Comparison of ENCODE assay signal across 8 cellular contexts in the genomic region with DNA sequence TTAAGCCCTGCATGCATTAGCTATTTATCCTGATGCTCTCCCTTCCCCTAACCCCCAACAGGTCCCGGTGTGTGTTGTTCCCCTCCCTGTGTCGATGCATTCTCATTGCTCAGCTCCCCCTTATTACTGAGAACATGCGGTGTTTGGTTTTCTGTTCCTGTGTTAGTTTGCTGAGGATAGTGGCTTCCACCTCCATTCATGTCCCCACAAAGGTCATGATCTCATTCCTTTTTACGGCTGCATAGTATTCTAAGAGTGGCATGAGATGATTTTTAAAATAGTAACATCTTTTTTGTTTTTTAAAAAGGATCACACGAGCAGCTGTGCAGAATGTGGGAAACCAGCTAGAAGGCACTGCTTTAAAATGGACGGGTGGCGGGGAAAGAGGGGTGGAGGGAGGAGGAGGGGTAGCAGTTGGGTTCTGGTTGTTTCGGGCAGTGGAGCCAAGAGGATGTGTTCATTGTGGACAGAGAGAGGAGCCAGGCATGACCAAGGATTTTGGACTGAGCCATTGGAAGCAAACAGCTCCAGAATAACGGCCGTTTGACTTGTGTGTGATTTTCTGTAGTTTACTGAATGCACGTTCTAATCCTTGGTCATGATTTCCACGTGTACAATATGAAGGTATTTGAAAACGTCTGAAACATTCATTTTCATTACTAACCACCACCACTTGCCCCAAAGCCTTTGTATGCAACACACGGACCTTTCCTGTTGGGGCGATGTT. TPM values are rescaled to one million over a fixed set of nuclear protein-coding genes. Genes with fewer than 3 reads are reported as not detected.
DNase-seq lines count a peak whose midpoint lies in the region; ATAC-seq, FAIRE-seq and TF ChIP-seq lines count a peak whose summit lies in the region.

No MANE protein-coding gene starts in this region.

- TF ChIP-seq POLR2A in Peyer's patch (IDR thresholded peaks at IDR 0.05), result no peak

- peak overlapping the region; percentile 70 to 89 (median 80) for H3K4me3 ChIP-seq in Peyer's patch
- H3K4me3 ChIP-seq in fibroblast of mammary gland (ENCODE audit: control insufficient read depth, low read depth, low read length), result peak overlapping the region; percentile 63
- peak overlapping the region; percentile 85 for H3K4me3 ChIP-seq in skeletal muscle satellite cell (ENCODE audit: low read length)

- peak overlapping the region; percentile 95 for H3K4me2 ChIP-seq in skeletal muscle satellite cell (ENCODE audit: low read length)

- peak overlapping the region; percentile 90 to 100 (median 98) for H3K27ac ChIP-seq in Peyer's patch

- H3K9ac ChIP-seq in skeletal muscle satellite cell (ENCODE audit: low read depth, low read length), result peak overlapping the region; percentile 90

- no peak for TF ChIP-seq CTCF in Peyer's patch (IDR thresholded peaks at IDR 0.05)
- peak; percentile 16 for TF ChIP-seq CTCF in fibroblast of mammary gland (conservative IDR thresholded peaks at IDR 0.05; ENCODE audit: control insufficient read depth, insufficient read depth, low read depth, low read length)
- no peak for TF ChIP-seq CTCF in GM13976 (IDR thresholded peaks at IDR 0.05; ENCODE audit: borderline replicate concordance, control extremely low read depth, extremely low read depth, insufficient read depth, missing control alignments)

- H3K9me3 ChIP-seq in Peyer's patch (no peaks in the 10 kb centered on the region), skeletal muscle satellite cell (replicated peaks; ENCODE audit: low read length) (no peaks in the 10 kb centered on the region)

- H3K27me3 ChIP-seq in Peyer's patch (no peaks in the 10 kb centered on the region), skeletal muscle satellite cell (ENCODE audit: control insufficient read depth, insufficient read depth, low read length) (no peaks in the 10 kb centered on the region)

- no peak for ATAC-seq in GM21381 (IDR thresholded peaks at IDR 0.05; ENCODE audit: unreplicated experiment)

- in situ Hi-C loops in GM13976 (cut with MboI; ENCODE audit: low sequenced_read_pairs, unreplicated experiment), result no loop called here

- H3K36me3 ChIP-seq in Peyer's patch (no peaks in the 10 kb centered on the region), skeletal muscle satellite cell (ENCODE audit: insufficient read depth, low read length) (peaks cover 2% of the 10 kb centered on the region)

- DNase-seq in GM19239 (ENCODE audit: insufficient read length, low spot score) (no peak), Peyer's patch (no peak), fibroblast of mammary gland (ENCODE audit: low read depth) (no peak), GM13976 (ENCODE audit: low spot score) (no peak), foreskin melanocyte (no peak), frontal cortex (ENCODE audit: low spot score in 2 of 2) (no peak)

- FAIRE-seq in GM19239 (lab: Jason Lieb, UNC) (peak; percentile 86), frontal cortex (lab: Jason Lieb, UNC) (no peak)

- H3K4me1 ChIP-seq in Peyer's patch, result peaks cover 0 to 27% (median 11%) of the 10 kb centered on the region in 4 donors
- peaks cover 21% of the 10 kb centered on the region for H3K4me1 ChIP-seq in skeletal muscle satellite cell (ENCODE audit: control insufficient read depth, insufficient read depth, low read length)

RNA-seq across cellular contexts. Expression of a gene that starts 1.7 kb away (rescaled TPM):
- total RNA-seq in Peyer's patch, result 10 to 100 TPM; 28.0 to 71.8 (median 44.5) TPM
- 14.6 and 16.5 TPM in 2 replicates for total RNA-seq in skeletal muscle satellite cell (2012; rRNA removed)
- total RNA-seq in frontal cortex, result 11.0 TPM
